ENCODE assay signal across 1 cellular context in the genomic region with DNA sequence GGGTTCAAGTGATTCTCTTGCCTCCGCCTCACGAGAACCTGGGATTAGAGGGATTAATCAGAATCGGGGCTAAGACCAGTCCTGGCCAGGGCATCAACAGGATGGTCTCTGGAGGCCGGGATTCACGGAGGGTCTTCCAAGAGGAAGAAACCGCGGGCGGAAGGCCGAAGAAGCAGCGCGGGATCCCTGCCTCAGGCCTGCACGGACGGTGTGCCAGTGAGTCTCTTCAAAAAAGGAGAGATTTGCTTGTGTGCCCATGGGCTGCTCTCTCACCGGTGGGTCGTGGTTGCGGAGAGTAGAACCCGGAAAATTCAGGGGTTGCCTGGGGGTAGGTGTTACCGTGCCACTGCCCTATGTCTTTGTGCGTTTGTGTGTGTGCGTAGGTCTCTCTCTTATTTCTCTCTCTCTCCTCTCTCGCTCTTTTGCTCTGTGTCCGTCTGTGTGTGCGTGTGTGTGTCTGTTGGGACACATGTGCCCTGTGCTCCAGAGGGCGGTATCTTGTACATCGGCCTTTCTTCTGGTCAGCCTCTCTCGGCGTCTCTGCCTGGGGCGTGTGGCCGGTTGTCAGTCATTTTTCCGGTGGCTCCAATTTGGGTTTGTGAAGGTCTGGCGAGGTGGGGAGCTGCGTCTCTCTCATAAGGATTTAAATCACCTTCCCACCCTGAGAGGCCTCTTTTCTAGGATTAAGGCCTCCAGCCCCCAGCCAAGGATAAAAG.
A peak's percentile ranks its signal among the peaks of the same experiment; 100 is the strongest.
TF ChIP-seq lines count a peak whose summit lies in the region.

No MANE protein-coding gene starts in this region.

TF ChIP-seq in K562, 482 proteins besides CTCF, POLR2A, EP300 and RAD21 (continued from another document):
- TF ChIP-seq, protein P1, sequence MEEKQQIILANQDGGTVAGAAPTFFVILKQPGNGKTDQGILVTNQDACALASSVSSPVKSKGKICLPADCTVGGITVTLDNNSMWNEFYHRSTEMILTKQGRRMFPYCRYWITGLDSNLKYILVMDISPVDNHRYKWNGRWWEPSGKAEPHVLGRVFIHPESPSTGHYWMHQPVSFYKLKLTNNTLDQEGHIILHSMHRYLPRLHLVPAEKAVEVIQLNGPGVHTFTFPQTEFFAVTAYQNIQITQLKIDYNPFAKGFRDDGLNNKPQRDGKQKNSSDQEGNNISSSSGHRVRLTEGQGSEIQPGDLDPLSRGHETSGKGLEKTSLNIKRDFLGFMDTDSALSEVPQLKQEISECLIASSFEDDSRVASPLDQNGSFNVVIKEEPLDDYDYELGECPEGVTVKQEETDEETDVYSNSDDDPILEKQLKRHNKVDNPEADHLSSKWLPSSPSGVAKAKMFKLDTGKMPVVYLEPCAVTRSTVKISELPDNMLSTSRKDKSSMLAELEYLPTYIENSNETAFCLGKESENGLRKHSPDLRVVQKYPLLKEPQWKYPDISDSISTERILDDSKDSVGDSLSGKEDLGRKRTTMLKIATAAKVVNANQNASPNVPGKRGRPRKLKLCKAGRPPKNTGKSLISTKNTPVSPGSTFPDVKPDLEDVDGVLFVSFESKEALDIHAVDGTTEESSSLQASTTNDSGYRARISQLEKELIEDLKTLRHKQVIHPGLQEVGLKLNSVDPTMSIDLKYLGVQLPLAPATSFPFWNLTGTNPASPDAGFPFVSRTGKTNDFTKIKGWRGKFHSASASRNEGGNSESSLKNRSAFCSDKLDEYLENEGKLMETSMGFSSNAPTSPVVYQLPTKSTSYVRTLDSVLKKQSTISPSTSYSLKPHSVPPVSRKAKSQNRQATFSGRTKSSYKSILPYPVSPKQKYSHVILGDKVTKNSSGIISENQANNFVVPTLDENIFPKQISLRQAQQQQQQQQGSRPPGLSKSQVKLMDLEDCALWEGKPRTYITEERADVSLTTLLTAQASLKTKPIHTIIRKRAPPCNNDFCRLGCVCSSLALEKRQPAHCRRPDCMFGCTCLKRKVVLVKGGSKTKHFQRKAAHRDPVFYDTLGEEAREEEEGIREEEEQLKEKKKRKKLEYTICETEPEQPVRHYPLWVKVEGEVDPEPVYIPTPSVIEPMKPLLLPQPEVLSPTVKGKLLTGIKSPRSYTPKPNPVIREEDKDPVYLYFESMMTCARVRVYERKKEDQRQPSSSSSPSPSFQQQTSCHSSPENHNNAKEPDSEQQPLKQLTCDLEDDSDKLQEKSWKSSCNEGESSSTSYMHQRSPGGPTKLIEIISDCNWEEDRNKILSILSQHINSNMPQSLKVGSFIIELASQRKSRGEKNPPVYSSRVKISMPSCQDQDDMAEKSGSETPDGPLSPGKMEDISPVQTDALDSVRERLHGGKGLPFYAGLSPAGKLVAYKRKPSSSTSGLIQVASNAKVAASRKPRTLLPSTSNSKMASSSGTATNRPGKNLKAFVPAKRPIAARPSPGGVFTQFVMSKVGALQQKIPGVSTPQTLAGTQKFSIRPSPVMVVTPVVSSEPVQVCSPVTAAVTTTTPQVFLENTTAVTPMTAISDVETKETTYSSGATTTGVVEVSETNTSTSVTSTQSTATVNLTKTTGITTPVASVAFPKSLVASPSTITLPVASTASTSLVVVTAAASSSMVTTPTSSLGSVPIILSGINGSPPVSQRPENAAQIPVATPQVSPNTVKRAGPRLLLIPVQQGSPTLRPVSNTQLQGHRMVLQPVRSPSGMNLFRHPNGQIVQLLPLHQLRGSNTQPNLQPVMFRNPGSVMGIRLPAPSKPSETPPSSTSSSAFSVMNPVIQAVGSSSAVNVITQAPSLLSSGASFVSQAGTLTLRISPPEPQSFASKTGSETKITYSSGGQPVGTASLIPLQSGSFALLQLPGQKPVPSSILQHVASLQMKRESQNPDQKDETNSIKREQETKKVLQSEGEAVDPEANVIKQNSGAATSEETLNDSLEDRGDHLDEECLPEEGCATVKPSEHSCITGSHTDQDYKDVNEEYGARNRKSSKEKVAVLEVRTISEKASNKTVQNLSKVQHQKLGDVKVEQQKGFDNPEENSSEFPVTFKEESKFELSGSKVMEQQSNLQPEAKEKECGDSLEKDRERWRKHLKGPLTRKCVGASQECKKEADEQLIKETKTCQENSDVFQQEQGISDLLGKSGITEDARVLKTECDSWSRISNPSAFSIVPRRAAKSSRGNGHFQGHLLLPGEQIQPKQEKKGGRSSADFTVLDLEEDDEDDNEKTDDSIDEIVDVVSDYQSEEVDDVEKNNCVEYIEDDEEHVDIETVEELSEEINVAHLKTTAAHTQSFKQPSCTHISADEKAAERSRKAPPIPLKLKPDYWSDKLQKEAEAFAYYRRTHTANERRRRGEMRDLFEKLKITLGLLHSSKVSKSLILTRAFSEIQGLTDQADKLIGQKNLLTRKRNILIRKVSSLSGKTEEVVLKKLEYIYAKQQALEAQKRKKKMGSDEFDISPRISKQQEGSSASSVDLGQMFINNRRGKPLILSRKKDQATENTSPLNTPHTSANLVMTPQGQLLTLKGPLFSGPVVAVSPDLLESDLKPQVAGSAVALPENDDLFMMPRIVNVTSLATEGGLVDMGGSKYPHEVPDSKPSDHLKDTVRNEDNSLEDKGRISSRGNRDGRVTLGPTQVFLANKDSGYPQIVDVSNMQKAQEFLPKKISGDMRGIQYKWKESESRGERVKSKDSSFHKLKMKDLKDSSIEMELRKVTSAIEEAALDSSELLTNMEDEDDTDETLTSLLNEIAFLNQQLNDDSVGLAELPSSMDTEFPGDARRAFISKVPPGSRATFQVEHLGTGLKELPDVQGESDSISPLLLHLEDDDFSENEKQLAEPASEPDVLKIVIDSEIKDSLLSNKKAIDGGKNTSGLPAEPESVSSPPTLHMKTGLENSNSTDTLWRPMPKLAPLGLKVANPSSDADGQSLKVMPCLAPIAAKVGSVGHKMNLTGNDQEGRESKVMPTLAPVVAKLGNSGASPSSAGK (IDR thresholded peaks at IDR 0.05) = peak; percentile 92
- TF ChIP-seq, protein P2, sequence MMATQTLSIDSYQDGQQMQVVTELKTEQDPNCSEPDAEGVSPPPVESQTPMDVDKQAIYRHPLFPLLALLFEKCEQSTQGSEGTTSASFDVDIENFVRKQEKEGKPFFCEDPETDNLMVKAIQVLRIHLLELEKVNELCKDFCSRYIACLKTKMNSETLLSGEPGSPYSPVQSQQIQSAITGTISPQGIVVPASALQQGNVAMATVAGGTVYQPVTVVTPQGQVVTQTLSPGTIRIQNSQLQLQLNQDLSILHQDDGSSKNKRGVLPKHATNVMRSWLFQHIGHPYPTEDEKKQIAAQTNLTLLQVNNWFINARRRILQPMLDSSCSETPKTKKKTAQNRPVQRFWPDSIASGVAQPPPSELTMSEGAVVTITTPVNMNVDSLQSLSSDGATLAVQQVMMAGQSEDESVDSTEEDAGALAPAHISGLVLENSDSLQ (IDR thresholded peaks at IDR 0.05) = peak; percentile 78
- TF ChIP-seq ARNT (IDR thresholded peaks at IDR 0.05) = no peak
- no peak for TF ChIP-seq ZNF232 (CRISPR knock-in tag; IDR thresholded peaks at IDR 0.05)
- no peak for TF ChIP-seq SETDB1 (IDR thresholded peaks at IDR 0.05; ENCODE audit: low read length)
- no peak for TF ChIP-seq NFYB (IDR thresholded peaks at IDR 0.05; ENCODE audit: extremely low read depth, insufficient read length)
- TF ChIP-seq, protein P3, sequence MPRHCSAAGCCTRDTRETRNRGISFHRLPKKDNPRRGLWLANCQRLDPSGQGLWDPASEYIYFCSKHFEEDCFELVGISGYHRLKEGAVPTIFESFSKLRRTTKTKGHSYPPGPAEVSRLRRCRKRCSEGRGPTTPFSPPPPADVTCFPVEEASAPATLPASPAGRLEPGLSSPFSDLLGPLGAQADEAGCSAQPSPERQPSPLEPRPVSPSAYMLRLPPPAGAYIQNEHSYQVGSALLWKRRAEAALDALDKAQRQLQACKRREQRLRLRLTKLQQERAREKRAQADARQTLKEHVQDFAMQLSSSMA (CRISPR knock-in tag; IDR thresholded peaks at IDR 0.05) = no peak
- TF ChIP-seq, protein P4, sequence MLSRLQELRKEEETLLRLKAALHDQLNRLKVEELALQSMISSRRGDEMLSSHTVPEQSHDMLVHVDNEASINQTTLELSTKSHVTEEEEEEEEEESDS (CRISPR knock-in tag; IDR thresholded peaks at IDR 0.05) = no peak
- TF ChIP-seq, protein P5, sequence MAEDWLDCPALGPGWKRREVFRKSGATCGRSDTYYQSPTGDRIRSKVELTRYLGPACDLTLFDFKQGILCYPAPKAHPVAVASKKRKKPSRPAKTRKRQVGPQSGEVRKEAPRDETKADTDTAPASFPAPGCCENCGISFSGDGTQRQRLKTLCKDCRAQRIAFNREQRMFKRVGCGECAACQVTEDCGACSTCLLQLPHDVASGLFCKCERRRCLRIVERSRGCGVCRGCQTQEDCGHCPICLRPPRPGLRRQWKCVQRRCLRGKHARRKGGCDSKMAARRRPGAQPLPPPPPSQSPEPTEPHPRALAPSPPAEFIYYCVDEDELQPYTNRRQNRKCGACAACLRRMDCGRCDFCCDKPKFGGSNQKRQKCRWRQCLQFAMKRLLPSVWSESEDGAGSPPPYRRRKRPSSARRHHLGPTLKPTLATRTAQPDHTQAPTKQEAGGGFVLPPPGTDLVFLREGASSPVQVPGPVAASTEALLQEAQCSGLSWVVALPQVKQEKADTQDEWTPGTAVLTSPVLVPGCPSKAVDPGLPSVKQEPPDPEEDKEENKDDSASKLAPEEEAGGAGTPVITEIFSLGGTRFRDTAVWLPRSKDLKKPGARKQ (CRISPR knock-in tag; IDR thresholded peaks at IDR 0.05) = no peak
- TF ChIP-seq PHTF2 (CRISPR knock-in tag; IDR thresholded peaks at IDR 0.05) = no peak
- no peak for TF ChIP-seq NCOA1 (IDR thresholded peaks at IDR 0.05; ENCODE audit: low read depth)
- TF ChIP-seq, protein P6, sequence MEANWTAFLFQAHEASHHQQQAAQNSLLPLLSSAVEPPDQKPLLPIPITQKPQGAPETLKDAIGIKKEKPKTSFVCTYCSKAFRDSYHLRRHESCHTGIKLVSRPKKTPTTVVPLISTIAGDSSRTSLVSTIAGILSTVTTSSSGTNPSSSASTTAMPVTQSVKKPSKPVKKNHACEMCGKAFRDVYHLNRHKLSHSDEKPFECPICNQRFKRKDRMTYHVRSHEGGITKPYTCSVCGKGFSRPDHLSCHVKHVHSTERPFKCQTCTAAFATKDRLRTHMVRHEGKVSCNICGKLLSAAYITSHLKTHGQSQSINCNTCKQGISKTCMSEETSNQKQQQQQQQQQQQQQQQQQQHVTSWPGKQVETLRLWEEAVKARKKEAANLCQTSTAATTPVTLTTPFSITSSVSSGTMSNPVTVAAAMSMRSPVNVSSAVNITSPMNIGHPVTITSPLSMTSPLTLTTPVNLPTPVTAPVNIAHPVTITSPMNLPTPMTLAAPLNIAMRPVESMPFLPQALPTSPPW (CRISPR knock-in tag; IDR thresholded peaks at IDR 0.05) = no peak
- TF ChIP-seq HCFC1 (IDR thresholded peaks at IDR 0.05; ENCODE audit: low read depth, low read length) = no peak
- TF ChIP-seq MAFG (tag; conservative IDR thresholded peaks at IDR 0.05) = no peak
- TF ChIP-seq ZNF76 (CRISPR knock-in tag; IDR thresholded peaks at IDR 0.05; ENCODE audit: borderline replicate concordance) = no peak
- TF ChIP-seq, protein P7, sequence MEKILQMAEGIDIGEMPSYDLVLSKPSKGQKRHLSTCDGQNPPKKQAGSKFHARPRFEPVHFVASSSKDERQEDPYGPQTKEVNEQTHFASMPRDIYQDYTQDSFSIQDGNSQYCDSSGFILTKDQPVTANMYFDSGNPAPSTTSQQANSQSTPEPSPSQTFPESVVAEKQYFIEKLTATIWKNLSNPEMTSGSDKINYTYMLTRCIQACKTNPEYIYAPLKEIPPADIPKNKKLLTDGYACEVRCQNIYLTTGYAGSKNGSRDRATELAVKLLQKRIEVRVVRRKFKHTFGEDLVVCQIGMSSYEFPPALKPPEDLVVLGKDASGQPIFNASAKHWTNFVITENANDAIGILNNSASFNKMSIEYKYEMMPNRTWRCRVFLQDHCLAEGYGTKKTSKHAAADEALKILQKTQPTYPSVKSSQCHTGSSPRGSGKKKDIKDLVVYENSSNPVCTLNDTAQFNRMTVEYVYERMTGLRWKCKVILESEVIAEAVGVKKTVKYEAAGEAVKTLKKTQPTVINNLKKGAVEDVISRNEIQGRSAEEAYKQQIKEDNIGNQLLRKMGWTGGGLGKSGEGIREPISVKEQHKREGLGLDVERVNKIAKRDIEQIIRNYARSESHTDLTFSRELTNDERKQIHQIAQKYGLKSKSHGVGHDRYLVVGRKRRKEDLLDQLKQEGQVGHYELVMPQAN (IDR thresholded peaks at IDR 0.05; ENCODE audit: borderline replicate concordance) = 0 out of 2 replicates have a peak, but pooled peaks have one; percentile 34
- peak; percentile 52; the same call in 1 of the 2 replicates for TF ChIP-seq MYC (IDR thresholded peaks at IDR 0.05; ENCODE audit: low read depth, low read length)
- TF ChIP-seq MYC (CRISPR knock-in tag; IDR thresholded peaks at IDR 0.05; ENCODE audit: borderline replicate concordance, low read depth) = no peak
